Comparison of ENCODE assay signal across 15 cellular contexts in genomic region chr3:50574280-50574831, GRCh38. TPM values are rescaled to one million over a fixed set of nuclear protein-coding genes. Genes with fewer than 3 reads are reported as not detected.
A peak's percentile ranks its signal among the peaks of the same experiment; 100 is the strongest.
DNase-seq lines count a peak whose midpoint lies in the region; ATAC-seq and TF ChIP-seq lines count a peak whose summit lies in the region.
"Had no signal": no experiment of that assay in that cellular context is flagged by ENCODE, and none has a peak within 500 bp of the region (broad histone marks: within the 10 kb centered on the region; RNA-seq: fewer than 3 reads in every experiment).

No MANE protein-coding gene starts in this region.

- H3K27me3 Mint-ChIP-seq in activated T-helper 17 cell treated with anti-CD3 and anti-CD28 coated beads, Interleukin-2, amount 50 U/mL, for 72 hours, result no peaks in the 10 kb centered on the region
- H3K27me3 Mint-ChIP-seq in natural killer cell (ENCODE audit: low read depth in 2 of 2), result no peaks in the 10 kb centered on the region

- no peaks in the 10 kb centered on the region for H3K9me3 Mint-ChIP-seq in activated T-helper 17 cell treated with anti-CD3 and anti-CD28 coated beads, Interleukin-2, amount 50 U/mL, for 72 hours
- no peaks in the 10 kb centered on the region for H3K9me3 Mint-ChIP-seq in natural killer cell
- H3K9me3 Mint-ChIP-seq: WTC11 had no signal

- H3K4me1 Mint-ChIP-seq in activated T-helper 17 cell treated with anti-CD3 and anti-CD28 coated beads, Interleukin-2, amount 50 U/mL, for 72 hours, result peaks cover 38% of the 10 kb centered on the region
- peaks cover 46 to 65% of the 10 kb centered on the region in 2 donors for H3K4me1 Mint-ChIP-seq in natural killer cell

- peak overlapping the region; percentile 93 for H3K4me3 Mint-ChIP-seq in activated T-helper 17 cell treated with anti-CD3 and anti-CD28 coated beads, Interleukin-2, amount 50 U/mL, for 72 hours
- peak overlapping the region; percentile 63 for H3K4me3 Mint-ChIP-seq in natural killer cell
- H3K4me3 Mint-ChIP-seq: WTC11 had no signal

- TF ChIP-seq CTCF in natural killer cell (IDR thresholded peaks at IDR 0.05) (no peak), GM10248 (IDR thresholded peaks at IDR 0.05; ENCODE audit: control extremely low read depth, extremely low read depth, low read depth, missing control alignments) (no peak)

- peak; percentile 59 for DNase-seq in stimulated activated CD4-positive, alpha-beta T cell treated with anti-CD3 and anti-CD28 coated beads, Interleukin-1b, Interleukin-23, amount 100 ng/mL, for 48 hours
- DNase-seq in stimulated activated CD4-positive, alpha-beta T cell treated with anti-CD3 and anti-CD28 coated beads, Interleukin-12 subunit alpha, Interleukin-12 subunit beta, amount 100 ng/mL, for 4 hours, result no peak
- no peak for DNase-seq in natural killer cell
- DNase-seq in GM10248 (ENCODE audit: extremely low spot score), result no peak
- no peak for DNase-seq in NCI-H1048 (lab: John Stamatoyannopoulos, UW)
- DNase-seq in AML-193 (lab: John Stamatoyannopoulos, UW), result no peak
- no peak for DNase-seq in islet precursor cell
- DNase-seq: DMS153, foreskin fibroblast, GM23248, left ventricle myocardium inferior, NCI-H2029 treated with DMSO at 0.1 percent for 48 hours, NCI-H69 had no signal

- intact Hi-C loops in natural killer cell (cut with micrococcal nuclease), result loop anchor here (10.0 kb wide), 1 partner anchor 80 kb away; no protein-coding TSS in a partner anchor

- POLR2A ChIA-PET in GM10248 (lab: Yijun Ruan, JAX), result no interaction called here

- H3K36me3 Mint-ChIP-seq in activated T-helper 17 cell treated with anti-CD3 and anti-CD28 coated beads, Interleukin-2, amount 50 U/mL, for 72 hours (ENCODE audit: low read depth), result peaks cover 96% of the 10 kb centered on the region
- H3K36me3 Mint-ChIP-seq in natural killer cell, result no peaks in the 10 kb centered on the region
- H3K36me3 Mint-ChIP-seq: WTC11 had no signal

- CTCF ChIA-PET in GM10248 (lab: Yijun Ruan, JAX), result interaction anchor here (5.6 to 16.2 kb wide), 2 partner anchors 13 to 41 kb away, joined by 34 to 419 read pairs; partner anchors contain the start of genes CISH and MAPKAPK3

- peak; percentile 20 for ATAC-seq in activated T-helper 17 cell treated with anti-CD3 and anti-CD28 coated beads, Interleukin-2, amount 50 U/mL, for 72 hours (replicated peaks)
- peak in 1 of 3 donors; percentile 21 for ATAC-seq in natural killer cell
- ATAC-seq: WTC11 had no signal

- peak overlapping the region; percentile 94 for H3K27ac Mint-ChIP-seq in activated T-helper 17 cell treated with anti-CD3 and anti-CD28 coated beads, Interleukin-2, amount 50 U/mL, for 72 hours
- peak overlapping the region; percentile 88 to 95 for H3K27ac Mint-ChIP-seq in natural killer cell
- H3K27ac Mint-ChIP-seq: WTC11 had no signal

RNA-seq across cellular contexts. Expression of gene HEMK1, which starts 5.0 kb away (rescaled TPM):
- 10 to 100 TPM; 47.5 to 99.2 TPM for total RNA-seq in activated T-helper 17 cell treated with anti-CD3 and anti-CD28 coated beads, Interleukin-2, amount 50 U/mL, for 72 hours
- 10 to 100 TPM; 20.5 to 29.3 (median 28.2) TPM for total RNA-seq in natural killer cell

RNA-seq across cellular contexts. Expression of gene C3orf18, which starts 6.8 kb away (rescaled TPM):
- 10 to 100 TPM; 17.3 to 50.8 TPM for total RNA-seq in activated T-helper 17 cell treated with anti-CD3 and anti-CD28 coated beads, Interleukin-2, amount 50 U/mL, for 72 hours
- total RNA-seq in natural killer cell, result 10 to 100 TPM in 2 of 3 donors, 1 to 10 TPM in 1; 7.5 to 15.3 (median 11.7) TPM

RNA-seq across cellular contexts. Expression of gene CISH, which starts 37.2 kb away (rescaled TPM):
- total RNA-seq in activated T-helper 17 cell treated with anti-CD3 and anti-CD28 coated beads, Interleukin-2, amount 50 U/mL, for 72 hours, result 100 to 1,000 TPM; 204 to 327 TPM
- total RNA-seq in natural killer cell, result 10 to 100 TPM in 2 of 3 donors, 1 to 10 TPM in 1; 2.4 to 23.6 (median 11.3) TPM

RNA-seq across cellular contexts. Expression of gene MAPKAPK3, which starts 42.6 kb away (rescaled TPM):
- total RNA-seq in activated T-helper 17 cell treated with anti-CD3 and anti-CD28 coated beads, Interleukin-2, amount 50 U/mL, for 72 hours, result 100 to 1,000 TPM in 1 of 2 donors, 10 to 100 TPM in 1; 99.8 to 131 TPM
- total RNA-seq in natural killer cell, result 10 to 100 TPM; 48.0 to 57.7 (median 49.3) TPM

Comparison
In these comparisons a context has a peak if more than half of its experiments do, and no peak if none do; other contexts are left out.
1. RNA of gene CISH, which starts 37.2 kb away (total RNA-seq): 204 to 327 TPM in activated T-helper 17 cell treated with anti-CD3 and anti-CD28 coated beads, Interleukin-2, amount 50 U/mL, for 72 hours; 2.4 to 23.6 TPM in natural killer cell; every median in the first group is over 4 times any median in the second.